11 cellular contexts compared by ENCODE assay signal in the genomic region with DNA sequence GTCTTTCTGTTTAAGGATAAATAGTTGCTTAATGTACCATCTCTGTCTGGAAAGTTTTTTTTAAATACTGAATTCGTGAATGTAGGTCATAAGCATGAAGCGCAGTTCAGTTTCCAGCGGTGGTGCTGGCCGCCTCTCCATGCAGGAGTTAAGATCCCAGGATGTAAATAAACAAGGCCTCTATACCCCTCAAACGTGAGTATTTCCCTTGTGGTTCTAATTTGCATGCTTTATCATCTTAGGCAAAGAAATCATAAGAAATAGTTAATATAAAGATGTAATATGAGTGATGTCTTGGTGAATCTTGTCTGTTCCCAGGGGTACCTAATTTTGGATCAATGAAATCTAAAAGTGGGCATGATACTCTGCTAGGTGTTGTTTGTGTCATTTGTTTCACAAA. TPM values are rescaled to one million over a fixed set of nuclear protein-coding genes. Genes with fewer than 3 reads are reported as not detected.
DNase-seq lines count a peak whose midpoint lies in the region; ATAC-seq and TF ChIP-seq lines count a peak whose summit lies in the region.
"Had no signal": no experiment of that assay in that cellular context is flagged by ENCODE, and none has a peak within 500 bp of the region (broad histone marks: within the 10 kb centered on the region; RNA-seq: fewer than 3 reads in every experiment).

No MANE protein-coding gene starts in this region.

- DNase-seq in cardiac muscle cell (ENCODE audit: low read depth in 1 of 2, low spot score in 1 of 2), result peak; percentile 3 to 32
- no peak for DNase-seq in left cardiac atrium
- DNase-seq in fibroblast of mammary gland (ENCODE audit: low read depth), result peak; percentile 24
- DNase-seq in type B pancreatic cell (ENCODE audit: extremely low spot score, unreplicated experiment), result no peak
- no peak for DNase-seq in SHP77 treated with DMSO at 0.1 percent for 48 hours (lab: John Stamatoyannopoulos, UW)
- no peak for DNase-seq in ureter (ENCODE audit: low spot score)
- no peak for DNase-seq in cerebellar nuclear complex (lab: John Stamatoyannopoulos, UW)
- DNase-seq: occipital lobe; stimulated activated CD8-positive, alpha-beta memory T cell treated with anti-CD3 and anti-CD28 coated beads, Interleukin-4, amount 100 ng/mL, for 48 hours had no signal

- H3K9me3 ChIP-seq in cardiac muscle cell (ENCODE audit: low read depth) (no peaks in the 10 kb centered on the region), SU-DHL-6 (ENCODE audit: insufficient read depth, low read length) (no peaks in the 10 kb centered on the region)

- H4K20me1 ChIP-seq in SU-DHL-6 (ENCODE audit: low read depth, low read length), result peaks cover 5% of the 10 kb centered on the region; the same call in 1 of the 2 replicates

- peak overlapping the region; percentile 99 for H3K4me3 ChIP-seq in cardiac muscle cell
- H3K4me3 ChIP-seq in SU-DHL-6 (ENCODE audit: insufficient read depth, low read length, poor library complexity, severe bottlenecking), result peak overlapping the region; percentile 94
- peak overlapping the region; percentile 98 for H3K4me3 ChIP-seq in fibroblast of mammary gland (ENCODE audit: control insufficient read depth, low read depth, low read length)

- peaks cover 33% of the 10 kb centered on the region for H3K4me1 Mint-ChIP-seq in type B pancreatic cell (ENCODE audit: unreplicated experiment)

- H3K4me2 ChIP-seq in SU-DHL-6 (ENCODE audit: low read depth, low read length, poor library complexity, severe bottlenecking), result peak overlapping the region; percentile 97

- H2AFZ ChIP-seq in SU-DHL-6 (ENCODE audit: low read depth, low read length, severe bottlenecking), result no peak overlapping the region

- H3F3A ChIP-seq in SU-DHL-6 (ENCODE audit: insufficient read depth), result peaks cover 6% of the 10 kb centered on the region; the same call in 1 of the 2 replicates

- no peaks in the 10 kb centered on the region for H3K9me2 ChIP-seq in SU-DHL-6 (replicated peaks; ENCODE audit: insufficient read depth, low read length)

- no peak for ATAC-seq in left cardiac atrium

- TF ChIP-seq CTCF in cardiac muscle cell (IDR thresholded peaks at IDR 0.05; ENCODE audit: low read depth, low read length) (no peak), SU-DHL-6 (IDR thresholded peaks at IDR 0.05; ENCODE audit: insufficient read depth, low read length, poor library complexity, severe bottlenecking) (no peak), fibroblast of mammary gland (conservative IDR thresholded peaks at IDR 0.05; ENCODE audit: control insufficient read depth, insufficient read depth, low read depth, low read length) (no peak), type B pancreatic cell (conservative IDR thresholded peaks at IDR 0.05) (no peak)

- H3K79me2 ChIP-seq in SU-DHL-6 (ENCODE audit: insufficient read depth, low read length), result peaks cover 77% of the 10 kb centered on the region

- H3K27ac ChIP-seq in cardiac muscle cell (no peak overlapping the region), SU-DHL-6 (ENCODE audit: low read depth, low read length) (peak overlapping the region; percentile 80; the same call in 1 of the 2 replicates)
- H3K27ac ChIP-seq: epithelial cell of prostate had no signal

- H3K36me3 Mint-ChIP-seq in type B pancreatic cell, result no peaks in the 10 kb centered on the region

- H3K27me3 ChIP-seq in cardiac muscle cell, result no peaks in the 10 kb centered on the region
- no peaks in the 10 kb centered on the region for H3K27me3 ChIP-seq in SU-DHL-6 (ENCODE audit: low read length)

- peaks cover 16% of the 10 kb centered on the region for H3K4me1 ChIP-seq in cardiac muscle cell (ENCODE audit: low read depth)

- peak overlapping the region; percentile 33 for H3K27ac Mint-ChIP-seq in type B pancreatic cell

- H3K9me3 Mint-ChIP-seq in type B pancreatic cell, result no peaks in the 10 kb centered on the region

- H3K9ac ChIP-seq in SU-DHL-6 (ENCODE audit: low read length), result peak overlapping the region; percentile 82

- intact Hi-C loops in left cardiac atrium (cut with DNase I), result no loop called here

- no peaks in the 10 kb centered on the region for H3K27me3 Mint-ChIP-seq in type B pancreatic cell

- H3K4me3 Mint-ChIP-seq in type B pancreatic cell, result peak overlapping the region; percentile 97

- H3K36me3 ChIP-seq in cardiac muscle cell, result peaks cover 6% of the 10 kb centered on the region
- peaks cover 44% of the 10 kb centered on the region for H3K36me3 ChIP-seq in SU-DHL-6 (ENCODE audit: low read length)

RNA-seq across cellular contexts. Expression of gene NDC80, which starts 1.5 kb away (rescaled TPM):
- total RNA-seq in cardiac muscle cell, result 4.3 and 23.2 TPM in 2 replicates
- 8.4 and 40.1 TPM in 2 replicates for polyA plus RNA-seq in cardiac muscle cell
- total RNA-seq in left cardiac atrium, result 1 to 10 TPM in 1 of 2 donors, under 1 TPM in 1; 0.29 to 1.2 TPM
- total RNA-seq in type B pancreatic cell (ENCODE audit: low replicate concordance), result 9.1 and 34.3 TPM in 2 replicates
- total RNA-seq in ureter, result 0.91 TPM

RNA-seq across cellular contexts. Expression of gene METTL4, which starts 1.6 kb away (rescaled TPM):
- total RNA-seq in cardiac muscle cell (3.2 and 7.5 TPM in 2 replicates), left cardiac atrium (1 to 10 TPM; 5.5 to 6.8 TPM), type B pancreatic cell (ENCODE audit: low replicate concordance) (8.4 and 9.8 TPM in 2 replicates), ureter (12.9 TPM)
- 5.6 and 11.7 TPM in 2 replicates for polyA plus RNA-seq in cardiac muscle cell

Comparison
In these comparisons a context has a peak if more than half of its experiments do, and no peak if none do; other contexts are left out.
1. DNase-seq: peak in cardiac muscle cell (2 of 2) and fibroblast of mammary gland (single experiment); none in left cardiac atrium (single experiment), type B pancreatic cell (single experiment), SHP77 treated with DMSO at 0.1 percent for 48 hours (single experiment), ureter (single experiment) and cerebellar nuclear complex (0 of 2).
2. Peak in every context shown above with its lines, with median percentiles within 50 percentile points of each other: H3K4me3 ChIP-seq.